ENCODE assay signal across 1 cellular context in genomic region chr19:11481777-11482383, GRCh38.
TF ChIP-seq lines count a peak whose summit lies in the region.

No MANE protein-coding gene starts in this region.

TF ChIP-seq in WTC11, 78 proteins besides CTCF, POLR2A, EP300 and RAD21 (continued from another document):
- TF ChIP-seq PRDM15 (CRISPR knock-in tag; IDR thresholded peaks at IDR 0.05) = 0 out of 2 replicates have a peak, but pooled peaks have one; percentile 21
- no peak for TF ChIP-seq ZNF512 (CRISPR knock-in tag; IDR thresholded peaks at IDR 0.05; ENCODE audit: borderline replicate concordance)
- TF ChIP-seq IRF1 (CRISPR knock-in tag; IDR thresholded peaks at IDR 0.05) = no peak
- 0 out of 2 replicates have a peak, but pooled peaks have one; percentile 35 for TF ChIP-seq NFATC4 (CRISPR knock-in tag; IDR thresholded peaks at IDR 0.05)
- peak; percentile 86 for TF ChIP-seq NFE2L1 (CRISPR knock-in tag; IDR thresholded peaks at IDR 0.05)
- TF ChIP-seq ETV6 (CRISPR knock-in tag; IDR thresholded peaks at IDR 0.05) = peak; percentile 66; the same call in 1 of the 2 replicates
TF ChIP-seq in WTC11: peak in this region for 20.
